Comparison of ENCODE assay signal across 20 cellular contexts in the genomic region with DNA sequence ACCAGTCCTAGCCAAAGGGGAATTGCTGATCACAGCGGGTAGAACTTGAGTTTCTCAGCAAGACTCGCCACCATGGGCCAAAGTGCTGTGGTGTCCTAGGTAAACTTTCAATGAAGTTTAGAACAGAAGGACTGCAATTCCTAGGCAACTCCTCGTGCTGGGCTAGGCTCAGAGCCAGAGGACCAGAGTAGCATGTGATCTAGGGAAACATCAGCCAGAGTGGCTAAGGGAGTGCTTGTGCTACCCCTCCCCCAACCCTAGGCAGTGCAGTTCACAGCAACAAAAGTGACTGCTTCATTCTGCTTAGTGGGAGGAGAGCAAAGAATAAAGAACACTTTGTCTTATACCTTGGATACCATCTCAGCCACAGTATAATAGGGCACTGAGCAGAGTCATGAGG.
A peak's percentile ranks its signal among the peaks of the same experiment; 100 is the strongest.
DNase-seq lines count a peak whose midpoint lies in the region; ATAC-seq and TF ChIP-seq lines count a peak whose summit lies in the region.
"Had no signal": no experiment of that assay in that cellular context is flagged by ENCODE, and none has a peak within 500 bp of the region (broad histone marks: within the 10 kb centered on the region; RNA-seq: fewer than 3 reads in every experiment).

No MANE protein-coding gene starts in this region.

- H3K4me3 ChIP-seq in right atrium auricular region: no peak overlapping the region
- H3K4me3 ChIP-seq: pancreas had no signal

- H3K27ac ChIP-seq in right atrium auricular region (no peak overlapping the region), foreskin keratinocyte (no peak overlapping the region)
- H3K27ac ChIP-seq: 22Rv1, pancreas, VCaP had no signal

- no peaks in the 10 kb centered on the region for H3K4me1 ChIP-seq in right atrium auricular region
- no peaks in the 10 kb centered on the region for H3K4me1 ChIP-seq in foreskin keratinocyte
- H3K4me1 ChIP-seq: pancreas had no signal

- H3K27me3 ChIP-seq in right atrium auricular region (no peaks in the 10 kb centered on the region), foreskin keratinocyte (no peaks in the 10 kb centered on the region)
- H3K27me3 ChIP-seq: pancreas had no signal

- H3K36me3 ChIP-seq in right atrium auricular region: no peaks in the 10 kb centered on the region
- H3K36me3 ChIP-seq: pancreas had no signal

- H3K27ac Mint-ChIP-seq in activated T-helper 1 cell treated with anti-CD3 and anti-CD28 coated beads, Interleukin-12 subunit alpha, Interleukin-12 subunit beta, Interleukin-2, Interleukin-4 antibody, amounts not matched to agents 30 ng/mL and 10 ng/mL and 1 ng/mL, durations not matched to agents 14 hours and 24 hours and 36 hours: no peak overlapping the region
- H3K27ac Mint-ChIP-seq: activated CD4-positive, alpha-beta memory T cell treated with anti-CD3 and anti-CD28 coated beads for 36 hours; activated naive CD8-positive, alpha-beta T cell; B cell had no signal

- peak; percentile 81 for ATAC-seq in Right ventricle myocardium inferior
- no peak for ATAC-seq in foreskin keratinocyte
- ATAC-seq in GM18858 (IDR thresholded peaks at IDR 0.05; ENCODE audit: unreplicated experiment): no peak
- ATAC-seq: HCT116, pancreas had no signal

- no peaks in the 10 kb centered on the region for H3K27me3 Mint-ChIP-seq in activated T-helper 1 cell treated with anti-CD3 and anti-CD28 coated beads, Interleukin-12 subunit alpha, Interleukin-12 subunit beta, Interleukin-2, Interleukin-4 antibody, amounts not matched to agents 30 ng/mL and 10 ng/mL and 1 ng/mL, durations not matched to agents 14 hours and 24 hours and 36 hours (ENCODE audit: insufficient read depth)
- H3K27me3 Mint-ChIP-seq: activated CD4-positive, alpha-beta memory T cell treated with anti-CD3 and anti-CD28 coated beads for 36 hours; activated naive CD8-positive, alpha-beta T cell; B cell had no signal

- H3K9me3 Mint-ChIP-seq in activated T-helper 1 cell treated with anti-CD3 and anti-CD28 coated beads, Interleukin-12 subunit alpha, Interleukin-12 subunit beta, Interleukin-2, Interleukin-4 antibody, amounts not matched to agents 30 ng/mL and 10 ng/mL and 1 ng/mL, durations not matched to agents 14 hours and 24 hours and 36 hours: peaks cover 7% of the 10 kb centered on the region

- no peaks in the 10 kb centered on the region for H3K4me1 Mint-ChIP-seq in activated T-helper 1 cell treated with anti-CD3 and anti-CD28 coated beads, Interleukin-12 subunit alpha, Interleukin-12 subunit beta, Interleukin-2, Interleukin-4 antibody, amounts not matched to agents 30 ng/mL and 10 ng/mL and 1 ng/mL, durations not matched to agents 14 hours and 24 hours and 36 hours (ENCODE audit: low read depth)
- H3K4me1 Mint-ChIP-seq: B cell had no signal

- TF ChIP-seq CTCF in right atrium auricular region (IDR thresholded peaks at IDR 0.05): no peak
- TF ChIP-seq CTCF in foreskin keratinocyte (conservative IDR thresholded peaks at IDR 0.05): no peak

- intact Hi-C loops in Right ventricle myocardium inferior (cut with DNase I): no loop called here
- intact Hi-C loops in head of caudate nucleus (cut with DNase I): no loop called here
- intact Hi-C loops in activated T-helper 1 cell treated with anti-CD3 and anti-CD28 coated beads, Interleukin-12 subunit alpha, Interleukin-12 subunit beta, Interleukin-2, Interleukin-4 antibody, amounts not matched to agents 30 ng/mL and 10 ng/mL and 1 ng/mL, durations not matched to agents 14 hours and 24 hours and 36 hours (cut with micrococcal nuclease): no loop called here

- H3K4me3 Mint-ChIP-seq in activated T-helper 1 cell treated with anti-CD3 and anti-CD28 coated beads, Interleukin-12 subunit alpha, Interleukin-12 subunit beta, Interleukin-2, Interleukin-4 antibody, amounts not matched to agents 30 ng/mL and 10 ng/mL and 1 ng/mL, durations not matched to agents 14 hours and 24 hours and 36 hours: no peak overlapping the region
- H3K4me3 Mint-ChIP-seq: activated CD4-positive, alpha-beta memory T cell treated with anti-CD3 and anti-CD28 coated beads for 36 hours; activated naive CD8-positive, alpha-beta T cell; B cell had no signal

- no peak for DNase-seq in Right ventricle myocardium inferior (ENCODE audit: missing footprints)
- no peak for DNase-seq in right atrium auricular region (ENCODE audit: low spot score)
- peak; percentile 26 to 84 (median 66) for DNase-seq in head of caudate nucleus
- peak; percentile 87 for DNase-seq in midbrain (lab: John Stamatoyannopoulos, UW)
- no peak for DNase-seq in foreskin keratinocyte
- no peak for DNase-seq in NCI-H2107 (lab: John Stamatoyannopoulos, UW)
- no peak for DNase-seq in activated T-helper 1 cell treated with anti-CD3 and anti-CD28 coated beads, Interleukin-12 subunit alpha, Interleukin-12 subunit beta, Interleukin-2, Interleukin-4 antibody, amounts not matched to agents 30 ng/mL and 10 ng/mL and 1 ng/mL, durations not matched to agents 14 hours and 24 hours and 36 hours (ENCODE audit: low spot score)
- DNase-seq: activated CD4-positive, alpha-beta memory T cell treated with anti-CD3 and anti-CD28 coated beads for 36 hours; effector CD4-positive, alpha-beta T cell; KG1; NCI-H524; SIG-M5; stimulated activated CD8-positive, alpha-beta memory T cell treated with anti-CD3 and anti-CD28 coated beads, Interleukin-4, amount 100 ng/mL, for 48 hours had no signal

- H3K9me3 ChIP-seq in right atrium auricular region: no peaks in the 10 kb centered on the region
- H3K9me3 ChIP-seq: pancreas had no signal

- no peaks in the 10 kb centered on the region for H3K36me3 Mint-ChIP-seq in activated T-helper 1 cell treated with anti-CD3 and anti-CD28 coated beads, Interleukin-12 subunit alpha, Interleukin-12 subunit beta, Interleukin-2, Interleukin-4 antibody, amounts not matched to agents 30 ng/mL and 10 ng/mL and 1 ng/mL, durations not matched to agents 14 hours and 24 hours and 36 hours (ENCODE audit: low read depth)
- H3K36me3 Mint-ChIP-seq: activated CD4-positive, alpha-beta memory T cell treated with anti-CD3 and anti-CD28 coated beads for 36 hours; activated naive CD8-positive, alpha-beta T cell had no signal

Comparison
In these comparisons a context has a peak if more than half of its experiments do, and no peak if none do; other contexts are left out.
1. DNase-seq: peak in head of caudate nucleus (42 of 42) and midbrain (single experiment); none in Right ventricle myocardium inferior (single experiment), right atrium auricular region (single experiment), foreskin keratinocyte (0 of 2), NCI-H2107 (single experiment) and activated T-helper 1 cell treated with anti-CD3 and anti-CD28 coated beads, Interleukin-12 subunit alpha, Interleukin-12 subunit beta, Interleukin-2, Interleukin-4 antibody, amounts not matched to agents 30 ng/mL and 10 ng/mL and 1 ng/mL, durations not matched to agents 14 hours and 24 hours and 36 hours (single experiment).